9 cellular contexts compared by ENCODE assay signal in genomic region chrX:16138108-16138427, GRCh38. TPM values are rescaled to one million over a fixed set of nuclear protein-coding genes. Genes with fewer than 3 reads are reported as not detected.
DNase-seq lines count a peak whose midpoint lies in the region; ATAC-seq and TF ChIP-seq lines count a peak whose summit lies in the region.
"Had no signal": no experiment of that assay in that cellular context is flagged by ENCODE, and none has a peak within 500 bp of the region (broad histone marks: within the 10 kb centered on the region; RNA-seq: fewer than 3 reads in every experiment).

No MANE protein-coding gene starts in this region.

- intact Hi-C loops in right cardiac atrium (cut with DNase I): no loop called here

- no peaks in the 10 kb centered on the region for H3K27me3 ChIP-seq in right cardiac atrium (ENCODE audit: control insufficient read depth, insufficient read depth)

- TF ChIP-seq CTCF in GM12873 (IDR thresholded peaks at IDR 0.05; ENCODE audit: insufficient read depth, low read depth, low read length, missing control alignments) (peak; percentile 20), fibroblast of villous mesenchyme (IDR thresholded peaks at IDR 0.05; ENCODE audit: insufficient read depth, low read depth, low read length) (peak; percentile 4)

- no peak overlapping the region for H3K27ac ChIP-seq in substantia nigra (ENCODE audit: low read depth, low read length, poor library complexity, severe bottlenecking)
- no peak overlapping the region for H3K27ac ChIP-seq in right cardiac atrium (ENCODE audit: low read length)

- H3K4me3 ChIP-seq in fibroblast of villous mesenchyme (ENCODE audit: low read depth, low read length) (no peak overlapping the region), right cardiac atrium (ENCODE audit: low read length) (no peak overlapping the region)

- DNase-seq in HT1080 (ENCODE audit: low read depth) (peak; percentile 24), fibroblast of villous mesenchyme (ENCODE audit: low read depth) (no peak), substantia nigra (lab: John Stamatoyannopoulos, UW) (no peak), activated gamma-delta T cell (lab: John Stamatoyannopoulos, UW) (no peak), right cardiac atrium (no peak)
- no peak for DNase-seq in activated effector memory CD4-positive, alpha-beta T cell treated with Interleukin-2 at 50 U/mL for 16 hours

- no peaks in the 10 kb centered on the region for H3K4me1 ChIP-seq in right cardiac atrium (ENCODE audit: control insufficient read depth, insufficient read depth, low read length)

- ATAC-seq in GM21360 (IDR thresholded peaks at IDR 0.05; ENCODE audit: unreplicated experiment) (peak; percentile 36), right cardiac atrium (no peak)

- no peaks in the 10 kb centered on the region for H3K9me3 ChIP-seq in right cardiac atrium (ENCODE audit: control insufficient read depth, low read length)

- WGBS in right cardiac atrium: 78% methylated on average over 1 of the region's 1 CpG

RNA-seq across cellular contexts. Expression of gene GRPR, which starts 14.7 kb away (rescaled TPM):
- total RNA-seq in HT1080 (2014; rRNA removed; shearing (Covaris generic)): not detected in 2 replicates
- not detected in 2 replicates for polyA plus RNA-seq in HT1080 (2015; cell fraction: cytosol; rRNA removed)
- 0.10 and 0.14 TPM in 2 replicates for polyA plus RNA-seq in HT1080 (2015; cell fraction: nucleus; rRNA removed)
- total RNA-seq in fibroblast of villous mesenchyme (0.32 and 0.43 TPM in 2 replicates), right cardiac atrium (under 1 TPM; 0.12 to 0.68 (median 0.41) TPM)
- polyA plus RNA-seq in right cardiac atrium: not detected
- total RNA-seq: T-helper 1 cell treated with Interleukin-12 subunit alpha and Interleukin-12 subunit beta and Interleukin-4 antibody, amounts not matched to agents 30 ng/mL and 1 ng/mL, for 36 hours had no signal

RNA-seq across cellular contexts. Expression of gene MAGEB17, which starts 29.2 kb away (rescaled TPM):
- total RNA-seq in HT1080 (2014; rRNA removed; shearing (Covaris generic)): not detected in 2 replicates
- 0.10 TPM in 1 of 2 replicates, not detected in the other for polyA plus RNA-seq in HT1080 (2015; cell fraction: cytosol; rRNA removed)
- polyA plus RNA-seq in HT1080 (2015; cell fraction: nucleus; rRNA removed): not detected in 2 replicates
- not detected in 2 replicates for total RNA-seq in fibroblast of villous mesenchyme
- not detected for total RNA-seq in right cardiac atrium
- not detected for polyA plus RNA-seq in right cardiac atrium
- total RNA-seq: T-helper 1 cell treated with Interleukin-12 subunit alpha and Interleukin-12 subunit beta and Interleukin-4 antibody, amounts not matched to agents 30 ng/mL and 1 ng/mL, for 36 hours had no signal
